1 cellular context compared by ENCODE assay signal in genomic region chr5:138468133-138468965, GRCh38.
TF ChIP-seq lines count a peak whose summit lies in the region.

No MANE protein-coding gene starts in this region.

TF ChIP-seq in K562, 482 proteins besides CTCF, POLR2A, EP300 and RAD21 (continued from another document and continues in another):
- peak; percentile 71 for TF ChIP-seq ARID4B (CRISPR knock-in tag; IDR thresholded peaks at IDR 0.05)
- no peak for TF ChIP-seq FOXK1 (CRISPR knock-in tag; IDR thresholded peaks at IDR 0.05; ENCODE audit: borderline replicate concordance)
- no peak for TF ChIP-seq NCOA1 (IDR thresholded peaks at IDR 0.05; ENCODE audit: low read depth)
- TF ChIP-seq MCM7 (IDR thresholded peaks at IDR 0.05), result no peak
- TF ChIP-seq SRSF7 (optimal IDR thresholded peaks at IDR 0.05; ENCODE audit: low read depth, low read length), result peak; percentile 24
- TF ChIP-seq ZNF140 (CRISPR knock-in tag; IDR thresholded peaks at IDR 0.05), result no peak
- no peak for TF ChIP-seq HDAC6 (IDR thresholded peaks at IDR 0.05; ENCODE audit: low read depth, low read length)
- TF ChIP-seq ELF1 (tag; IDR thresholded peaks at IDR 0.05), result no peak
- TF ChIP-seq NCOA2 (IDR thresholded peaks at IDR 0.05; ENCODE audit: partially characterized antibody in 2 of 2), result peak in 1 of 2 experiments; percentile 26
- TF ChIP-seq CHD2 (IDR thresholded peaks at IDR 0.05; ENCODE audit: low read depth, low read length), result peak; percentile 42
- no peak for TF ChIP-seq ZSCAN29 (IDR thresholded peaks at IDR 0.05)
- TF ChIP-seq OTX1 (CRISPR knock-in tag; IDR thresholded peaks at IDR 0.05), result no peak
- no peak for TF ChIP-seq POLR3G (IDR thresholded peaks at IDR 0.05; ENCODE audit: extremely low read depth, insufficient read length, insufficient replicate concordance)
- TF ChIP-seq SMARCE1 (IDR thresholded peaks at IDR 0.05), result no peak
- TF ChIP-seq TRIM25 (IDR thresholded peaks at IDR 0.05; ENCODE audit: borderline replicate concordance), result no peak
- peak; percentile 26; the same call in 1 of the 2 replicates for TF ChIP-seq ZNF384 (IDR thresholded peaks at IDR 0.05; ENCODE audit: low read depth, low read length)
- no peak for TF ChIP-seq ZNF124 (CRISPR knock-in tag; IDR thresholded peaks at IDR 0.05)
- TF ChIP-seq FOXA3 (CRISPR knock-in tag; conservative IDR thresholded peaks at IDR 0.05 in 1 of 2, IDR thresholded peaks at IDR 0.05 in 1 of 2), result peak in 1 of 2 experiments; percentile 80; a peak in 2 of 4 replicates
- no peak for TF ChIP-seq TEAD2 (tag; IDR thresholded peaks at IDR 0.05)
- peak; percentile 91 for TF ChIP-seq POLR2B (IDR thresholded peaks at IDR 0.05; ENCODE audit: low read depth, partially characterized antibody)
- TF ChIP-seq TCF3 (CRISPR knock-in tag; IDR thresholded peaks at IDR 0.05), result no peak
- no peak for TF ChIP-seq BRCA1 (IDR thresholded peaks at IDR 0.05)
- no peak for TF ChIP-seq BRCA1 (CRISPR knock-in tag; IDR thresholded peaks at IDR 0.05)
- TF ChIP-seq EGR1 (conservative IDR thresholded peaks at IDR 0.05), result no peak
- TF ChIP-seq GABPA (tag; conservative IDR thresholded peaks at IDR 0.05; ENCODE audit: low read depth), result no peak
- TF ChIP-seq, protein P1, sequence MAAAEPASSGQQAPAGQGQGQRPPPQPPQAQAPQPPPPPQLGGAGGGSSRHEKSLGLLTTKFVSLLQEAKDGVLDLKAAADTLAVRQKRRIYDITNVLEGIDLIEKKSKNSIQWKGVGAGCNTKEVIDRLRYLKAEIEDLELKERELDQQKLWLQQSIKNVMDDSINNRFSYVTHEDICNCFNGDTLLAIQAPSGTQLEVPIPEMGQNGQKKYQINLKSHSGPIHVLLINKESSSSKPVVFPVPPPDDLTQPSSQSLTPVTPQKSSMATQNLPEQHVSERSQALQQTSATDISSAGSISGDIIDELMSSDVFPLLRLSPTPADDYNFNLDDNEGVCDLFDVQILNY (CRISPR knock-in tag; IDR thresholded peaks at IDR 0.05), result peak; percentile 31; the same call in 1 of the 2 replicates
- TF ChIP-seq ZNF239 (CRISPR knock-in tag; IDR thresholded peaks at IDR 0.05), result no peak
- 0 out of 2 replicates have a peak, but pooled peaks have one; percentile 10 for TF ChIP-seq ZNF695 (CRISPR knock-in tag; IDR thresholded peaks at IDR 0.05)
- no peak for TF ChIP-seq RERE (CRISPR knock-in tag; IDR thresholded peaks at IDR 0.05; ENCODE audit: borderline replicate concordance)
- no peak for TF ChIP-seq ARID1B (IDR thresholded peaks at IDR 0.05)
- TF ChIP-seq SIN3A (IDR thresholded peaks at IDR 0.05; ENCODE audit: borderline replicate concordance in 2 of 2, control insufficient read depth in 1 of 2, low read depth in 2 of 2, low read length in 2 of 2), result peak in 1 of 2 experiments; percentile 92; a peak in 2 of 4 replicates
- peak; percentile 16; the same call in 1 of the 2 replicates for TF ChIP-seq CHCHD3 (CRISPR knock-in tag; IDR thresholded peaks at IDR 0.05)
- TF ChIP-seq GTF2F1 (IDR thresholded peaks at IDR 0.05; ENCODE audit: low read depth, low read length), result no peak
- TF ChIP-seq ZNF408 (CRISPR knock-in tag; IDR thresholded peaks at IDR 0.05; ENCODE audit: low read depth), result no peak
- TF ChIP-seq ZNF395 (CRISPR knock-in tag; IDR thresholded peaks at IDR 0.05), result no peak
- no peak for TF ChIP-seq ZC3H11A (IDR thresholded peaks at IDR 0.05; ENCODE audit: low read depth, low read length)
- TF ChIP-seq CSDE1 (IDR thresholded peaks at IDR 0.05), result no peak
- peak; percentile 93 for TF ChIP-seq HNRNPL (IDR thresholded peaks at IDR 0.05; ENCODE audit: low read depth, low read length)
- peak; percentile 3; the same call in 1 of the 2 replicates for TF ChIP-seq ZSCAN32 (CRISPR knock-in tag; IDR thresholded peaks at IDR 0.05)
- TF ChIP-seq ZNF699 (CRISPR knock-in tag; IDR thresholded peaks at IDR 0.05; ENCODE audit: insufficient replicate concordance), result no peak
- TF ChIP-seq XRCC5 (IDR thresholded peaks at IDR 0.05; ENCODE audit: low read depth, low read length), result peak; percentile 52; the same call in 1 of the 2 replicates
- no peak for TF ChIP-seq HNRNPLL (IDR thresholded peaks at IDR 0.05; ENCODE audit: low read depth, low read length, poor library complexity, severe bottlenecking)
- no peak for TF ChIP-seq MYNN (IDR thresholded peaks at IDR 0.05)
- no peak for TF ChIP-seq MYNN (CRISPR knock-in tag; IDR thresholded peaks at IDR 0.05)
- TF ChIP-seq, protein P2, sequence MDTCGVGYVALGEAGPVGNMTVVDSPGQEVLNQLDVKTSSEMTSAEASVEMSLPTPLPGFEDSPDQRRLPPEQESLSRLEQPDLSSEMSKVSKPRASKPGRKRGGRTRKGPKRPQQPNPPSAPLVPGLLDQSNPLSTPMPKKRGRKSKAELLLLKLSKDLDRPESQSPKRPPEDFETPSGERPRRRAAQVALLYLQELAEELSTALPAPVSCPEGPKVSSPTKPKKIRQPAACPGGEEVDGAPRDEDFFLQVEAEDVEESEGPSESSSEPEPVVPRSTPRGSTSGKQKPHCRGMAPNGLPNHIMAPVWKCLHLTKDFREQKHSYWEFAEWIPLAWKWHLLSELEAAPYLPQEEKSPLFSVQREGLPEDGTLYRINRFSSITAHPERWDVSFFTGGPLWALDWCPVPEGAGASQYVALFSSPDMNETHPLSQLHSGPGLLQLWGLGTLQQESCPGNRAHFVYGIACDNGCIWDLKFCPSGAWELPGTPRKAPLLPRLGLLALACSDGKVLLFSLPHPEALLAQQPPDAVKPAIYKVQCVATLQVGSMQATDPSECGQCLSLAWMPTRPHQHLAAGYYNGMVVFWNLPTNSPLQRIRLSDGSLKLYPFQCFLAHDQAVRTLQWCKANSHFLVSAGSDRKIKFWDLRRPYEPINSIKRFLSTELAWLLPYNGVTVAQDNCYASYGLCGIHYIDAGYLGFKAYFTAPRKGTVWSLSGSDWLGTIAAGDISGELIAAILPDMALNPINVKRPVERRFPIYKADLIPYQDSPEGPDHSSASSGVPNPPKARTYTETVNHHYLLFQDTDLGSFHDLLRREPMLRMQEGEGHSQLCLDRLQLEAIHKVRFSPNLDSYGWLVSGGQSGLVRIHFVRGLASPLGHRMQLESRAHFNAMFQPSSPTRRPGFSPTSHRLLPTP (IDR thresholded peaks at IDR 0.05; ENCODE audit: borderline replicate concordance, extremely low read depth, insufficient read length), result no peak
- TF ChIP-seq, protein P3, sequence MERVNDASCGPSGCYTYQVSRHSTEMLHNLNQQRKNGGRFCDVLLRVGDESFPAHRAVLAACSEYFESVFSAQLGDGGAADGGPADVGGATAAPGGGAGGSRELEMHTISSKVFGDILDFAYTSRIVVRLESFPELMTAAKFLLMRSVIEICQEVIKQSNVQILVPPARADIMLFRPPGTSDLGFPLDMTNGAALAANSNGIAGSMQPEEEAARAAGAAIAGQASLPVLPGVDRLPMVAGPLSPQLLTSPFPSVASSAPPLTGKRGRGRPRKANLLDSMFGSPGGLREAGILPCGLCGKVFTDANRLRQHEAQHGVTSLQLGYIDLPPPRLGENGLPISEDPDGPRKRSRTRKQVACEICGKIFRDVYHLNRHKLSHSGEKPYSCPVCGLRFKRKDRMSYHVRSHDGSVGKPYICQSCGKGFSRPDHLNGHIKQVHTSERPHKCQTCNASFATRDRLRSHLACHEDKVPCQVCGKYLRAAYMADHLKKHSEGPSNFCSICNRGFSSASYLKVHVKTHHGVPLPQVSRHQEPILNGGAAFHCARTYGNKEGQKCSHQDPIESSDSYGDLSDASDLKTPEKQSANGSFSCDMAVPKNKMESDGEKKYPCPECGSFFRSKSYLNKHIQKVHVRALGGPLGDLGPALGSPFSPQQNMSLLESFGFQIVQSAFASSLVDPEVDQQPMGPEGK (CRISPR knock-in tag; IDR thresholded peaks at IDR 0.05; ENCODE audit: borderline replicate concordance), result no peak
- TF ChIP-seq FOXK2 (conservative IDR thresholded peaks at IDR 0.05 in 1 of 2, IDR thresholded peaks at IDR 0.05 in 1 of 2; ENCODE audit: low read depth in 2 of 2), result no peak; a peak in 1 of 4 replicates
- TF ChIP-seq NR1H2 (CRISPR knock-in tag; IDR thresholded peaks at IDR 0.05), result no peak
- TF ChIP-seq MYBL2 (IDR thresholded peaks at IDR 0.05; ENCODE audit: low read depth), result no peak
- no peak for TF ChIP-seq MYBL2 (CRISPR knock-in tag; IDR thresholded peaks at IDR 0.05; ENCODE audit: borderline replicate concordance)
- peak; percentile 64 for TF ChIP-seq NFATC3 (IDR thresholded peaks at IDR 0.05)
- TF ChIP-seq ZNF263 (CRISPR knock-in tag; IDR thresholded peaks at IDR 0.05; ENCODE audit: borderline replicate concordance), result no peak
- 0 out of 2 replicates have a peak, but pooled peaks have one; percentile 4 for TF ChIP-seq NFIC (IDR thresholded peaks at IDR 0.05)
